8 cellular contexts compared by ENCODE assay signal in genomic region chr5:173055722-173055982, GRCh38. TPM values are rescaled to one million over a fixed set of nuclear protein-coding genes. Genes with fewer than 3 reads are reported as not detected.
DNase-seq lines count a peak whose midpoint lies in the region; ATAC-seq, FAIRE-seq and TF ChIP-seq lines count a peak whose summit lies in the region.

No MANE protein-coding gene starts in this region.

- H3K4me3 ChIP-seq in A549: peak overlapping the region; percentile 93
- peak overlapping the region; percentile 75 for H3K4me3 ChIP-seq in SJSA1
- peak overlapping the region; percentile 76 for H3K4me3 ChIP-seq in fibroblast of mammary gland (ENCODE audit: control insufficient read depth, low read depth, low read length)
- H3K4me3 ChIP-seq in skin epidermis: peak overlapping the region; percentile 96 to 100 (median 99)

- no peak for TF ChIP-seq EP300 in A549 (IDR thresholded peaks at IDR 0.05)

- DNase-seq in A549 (ENCODE audit: low read depth in 1 of 2, low spot score in 1 of 2): peak in 1 of 2 experiments; percentile 20
- no peak for DNase-seq in SJSA1 (ENCODE audit: low read depth in 1 of 2, low spot score in 2 of 2)
- DNase-seq in fibroblast of mammary gland (ENCODE audit: low read depth): no peak
- DNase-seq in DMS 273 (lab: John Stamatoyannopoulos, UW; ENCODE audit: unreplicated experiment): no peak
- DNase-seq in glomerular visceral epithelial cell (ENCODE audit: extremely low spot score): no peak
- DNase-seq in ureter (ENCODE audit: low spot score): no peak

- peaks cover 3% of the 10 kb centered on the region; the same call in 1 of the 2 replicates for H3K36me3 ChIP-seq in SJSA1

- H3K9me3 ChIP-seq in A549 (no peaks in the 10 kb centered on the region), SJSA1 (replicated peaks) (no peaks in the 10 kb centered on the region)

- TF ChIP-seq CTCF in A549 (IDR thresholded peaks at IDR 0.05): no peak
- TF ChIP-seq CTCF in fibroblast of mammary gland (conservative IDR thresholded peaks at IDR 0.05; ENCODE audit: control insufficient read depth, insufficient read depth, low read depth, low read length): no peak

- no peak for TF ChIP-seq RAD21 in A549 (conservative IDR thresholded peaks at IDR 0.05 in 1 of 2, IDR thresholded peaks at IDR 0.05 in 1 of 2)

- H3K27ac ChIP-seq in A549: peak overlapping the region; percentile 59 to 74
- no peak overlapping the region for H3K27ac ChIP-seq in SJSA1
- H3K27ac ChIP-seq in skin epidermis: peak overlapping the region in 14 of 21 experiments; percentile 5 to 99 (median 90)

- peak overlapping the region; percentile 92 for H3K4me2 ChIP-seq in A549

- H3K27me3 ChIP-seq in SJSA1 (replicated peaks): no peaks in the 10 kb centered on the region

- H3K4me1 ChIP-seq in A549 (peaks cover 21% of the 10 kb centered on the region; the same call in 2 of the 3 replicates), SJSA1 (replicated peaks) (peaks cover 43% of the 10 kb centered on the region)

- ATAC-seq in A549: no peak
- peak; percentile 0 for ATAC-seq in GM19397 (IDR thresholded peaks at IDR 0.05; ENCODE audit: unreplicated experiment)

- no peak for FAIRE-seq in A549 (lab: Jason Lieb, UNC)

- CTCF ChIA-PET in A549 (lab: Yijun Ruan, JAX): no interaction called here

- POLR2A ChIA-PET in A549 (lab: Yijun Ruan, JAX): no interaction called here

- no peak for TF ChIP-seq POLR2A in A549 (IDR thresholded peaks at IDR 0.05; ENCODE audit: low read length)

- 6% methylated on average over 11 of the region's 11 CpGs for WGBS in A549 (ENCODE audit: missing lambda C conversion rate)

TF ChIP-seq in A549, 52 proteins besides CTCF, POLR2A, EP300 and RAD21:
- TF ChIP-seq ELK1 (IDR thresholded peaks at IDR 0.05; ENCODE audit: low read depth, low read length): no peak
- 0 out of 2 replicates have a peak, but pooled peaks have one; percentile 12 for TF ChIP-seq E2F6 (IDR thresholded peaks at IDR 0.05; ENCODE audit: borderline replicate concordance, low read depth)

RNA-seq across cellular contexts. Expression of gene CREBRF, which starts 0.5 kb away (rescaled TPM):
- polyA plus RNA-seq in A549 (2011; rRNA removed) (7.2 and 8.3 TPM in 2 replicates), A549 (2017; fragmentation: RNase III; extraction: RNeasy Plus Mini Kit Qiagen cat#74134 plus additional on column Dnase treatment) (1.1 to 1.8 TPM (median 1.4 TPM) in 3 replicates)
- polyA plus RNA-seq in A549 (2012; cell fraction: cytosol; rRNA removed): 0.96 and 1.1 TPM in 2 replicates
- 0.88 and 0.91 TPM in 2 replicates for polyA plus RNA-seq in A549 (2012; cell fraction: nucleus; rRNA removed)
- polyA minus RNA-seq in A549 (2011; rRNA and poly(A)+ RNA removed): 11.1 and 12.8 TPM in 2 replicates
- total RNA-seq in SJSA1 (2014; rRNA removed; shearing (Covaris generic)): 2.7 and 5.8 TPM in 2 replicates
- total RNA-seq in ureter: 36.5 TPM
